ENCODE assay signal across 8 cellular contexts in genomic region chr4:173370130-173370476, GRCh38. TPM values are rescaled to one million over a fixed set of nuclear protein-coding genes. Genes with fewer than 3 reads are reported as not detected.
DNase-seq lines count a peak whose midpoint lies in the region; ATAC-seq and TF ChIP-seq lines count a peak whose summit lies in the region.

No MANE protein-coding gene starts in this region.

- peaks cover 2% of the 10 kb centered on the region for H3K27me3 Mint-ChIP-seq in Caco-2 (ENCODE audit: insufficient read depth, unreplicated experiment)

- H4K20me1 ChIP-seq in HCT116 (ENCODE audit: insufficient read depth), result no peaks in the 10 kb centered on the region; the same call in 1 of the 2 replicates

- H3K9me3 ChIP-seq in Caco-2, result no peaks in the 10 kb centered on the region
- no peaks in the 10 kb centered on the region for H3K9me3 ChIP-seq in HCT116 (ENCODE audit: control insufficient read depth in 1 of 2, insufficient read depth in 1 of 2, low read depth in 1 of 2, low read length in 2 of 2)
- H3K9me3 ChIP-seq in Peyer's patch, result no peaks in the 10 kb centered on the region
- no peaks in the 10 kb centered on the region for H3K9me3 ChIP-seq in adrenal gland (replicated peaks in 1 of 3)
- H3K9me3 ChIP-seq in iPS-18c (ENCODE audit: control insufficient read depth, insufficient read depth, low read length), result no peaks in the 10 kb centered on the region

- H3K4me1 Mint-ChIP-seq in Caco-2 (ENCODE audit: low read depth, unreplicated experiment), result peaks cover 6% of the 10 kb centered on the region

- peak overlapping the region; percentile 57 for H3K4me3 ChIP-seq in Caco-2 (ENCODE audit: low read depth, low read length)
- H3K4me3 ChIP-seq in HCT116 (replicated peaks in 1 of 2; ENCODE audit: low read depth in 1 of 2, low read length in 2 of 2), result peak overlapping the region; percentile 81 to 86
- H3K4me3 ChIP-seq in Peyer's patch, result peak overlapping the region; percentile 79 to 96 (median 89)
- peak overlapping the region; percentile 3 to 92 (median 42) for H3K4me3 ChIP-seq in adrenal gland
- peak overlapping the region; percentile 67 for H3K4me3 ChIP-seq in iPS-18c (ENCODE audit: insufficient read depth, low read depth, low read length)

- RAD21 ChIA-PET in HCT116 (lab: Charles Lee; ENCODE audit: low non-redundant PET in 1 of 2, low total read pairs in 2 of 2, uncharacterized antibody in 2 of 2, unreplicated experiment in 2 of 2), result interaction anchor here (0.9 to 1.4 kb wide), 3 partner anchors 35 to 199 kb away, joined by 3 read pairs; no protein-coding TSS in a partner anchor

- POLR2A ChIA-PET in Caco-2 (lab: Charles Lee), result interaction anchor here (1.0 to 4.0 kb wide), 6 partner anchors 25 to 50 kb away, joined by 3 to 113 read pairs (median 7); partner anchors contain the start of gene HMGB2
- POLR2A ChIA-PET in HCT116 (lab: Charles Lee), result interaction anchor here (0.6 to 3.7 kb wide), 6 partner anchors 10 to 437 kb away, joined by 3 to 54 read pairs (median 4); partner anchors contain the start of gene HMGB2

- TF ChIP-seq POLR2A in HCT116 (IDR thresholded peaks at IDR 0.05; ENCODE audit: borderline replicate concordance, extremely low read depth, insufficient read depth, insufficient read length), result no peak
- no peak for TF ChIP-seq POLR2A in Peyer's patch (IDR thresholded peaks at IDR 0.05)
- no peak for TF ChIP-seq POLR2A in adrenal gland (IDR thresholded peaks at IDR 0.05)

- peaks cover 11% of the 10 kb centered on the region for H3K36me3 Mint-ChIP-seq in Caco-2 (ENCODE audit: insufficient read depth, unreplicated experiment)

- H3K4me3 Mint-ChIP-seq in Caco-2 (ENCODE audit: unreplicated experiment), result peak overlapping the region; percentile 85

- peak overlapping the region; percentile 98 for H3K4me2 ChIP-seq in HCT116 (ENCODE audit: low read length)

- no peaks in the 10 kb centered on the region for H3K9me2 ChIP-seq in HCT116 (ENCODE audit: insufficient read depth)

- TF ChIP-seq RAD21 in HCT116 (IDR thresholded peaks at IDR 0.05; ENCODE audit: low read depth), result no peak

- H3K9me3 Mint-ChIP-seq in Caco-2 (ENCODE audit: unreplicated experiment), result no peaks in the 10 kb centered on the region

- H3K9ac ChIP-seq in HCT116 (ENCODE audit: low read length), result peak overlapping the region; percentile 66

- intact Hi-C loops in Caco-2 (cut with micrococcal nuclease; ENCODE audit: unreplicated experiment), result loop anchor here (1.0 to 2.0 kb wide), 2 partner anchors 36 to 47 kb away; partner anchors contain the start of gene HMGB2
- intact Hi-C loops in HCT116 (cut with micrococcal nuclease), result loop anchor here (2.0 kb wide), 1 partner anchor 35 kb away; the partner anchor contains the start of gene HMGB2
- intact Hi-C loops in adrenal gland (cut with DNase I), result loop anchor here in 1 of 2 donors (5.0 kb wide), 1 partner anchor 38 kb away; the partner anchor contains the start of gene HMGB2

- H3K36me3 ChIP-seq in Caco-2 (ENCODE audit: control insufficient read depth, insufficient read depth, low read length) (no peaks in the 10 kb centered on the region), HCT116 (ENCODE audit: control insufficient read depth in 1 of 2, insufficient read depth in 2 of 2, low read length in 2 of 2) (0 out of 4 replicates have a peak, but pooled peaks cover 0 to 2% of the 10 kb centered on the region in 2 experiments), Peyer's patch (no peaks in the 10 kb centered on the region), adrenal gland (replicated peaks in 1 of 2) (no peaks in the 10 kb centered on the region)

- CTCF ChIA-PET in Caco-2 (lab: Charles Lee) (interaction anchor here (0.6 to 2.0 kb wide), 8 partner anchors 9 to 124 kb away, joined by 3 to 20 read pairs (median 4); partner anchors contain the start of gene HMGB2), HCT116 (lab: Charles Lee) (interaction anchor here (0.7 to 2.0 kb wide), 8 partner anchors 11 to 914 kb away, joined by 3 to 13 read pairs (median 4); partner anchors contain the start of gene CEP44)

- 0 to 1% (median 0%) methylated on average over 11 to 14 of the region's 14 CpGs for WGBS in adrenal gland, 4 donors

- peak overlapping the region; percentile 83 for H3K27ac Mint-ChIP-seq in Caco-2 (ENCODE audit: unreplicated experiment)

- no TSS peak for BruUV-seq in Caco-2 (replicated peaks; lab: Mats Ljungman, UMichigan)
- no TSS peak for BruUV-seq in HCT116 (replicated peaks; lab: Mats Ljungman, UMichigan)

- ATAC-seq in HCT116, result peak; percentile 7

- H3K27me3 ChIP-seq in Caco-2 (replicated peaks; ENCODE audit: control insufficient read depth, insufficient read depth, low read length), result no peaks in the 10 kb centered on the region
- no peaks in the 10 kb centered on the region for H3K27me3 ChIP-seq in HCT116 (ENCODE audit: insufficient read depth, low read length)
- no peaks in the 10 kb centered on the region for H3K27me3 ChIP-seq in Peyer's patch
- H3K27me3 ChIP-seq in adrenal gland, result no peaks in the 10 kb centered on the region

- H3K27ac ChIP-seq in HCT116 (ENCODE audit: low read depth, low read length) (peak overlapping the region; percentile 73), Peyer's patch (peak overlapping the region; percentile 89 to 96 (median 92)), adrenal gland (peak overlapping the region; percentile 88 to 98 (median 92))

- DNase-seq in Caco-2 (no peak), HCT116 (ENCODE audit: low read depth, low spot score) (no peak), Peyer's patch (peak; percentile 66 to 85 (median 69)), adrenal gland (peak; percentile 60 to 85 (median 68)), foreskin melanocyte (no peak), HT-29 (ENCODE audit: low spot score) (no peak)
- DNase-seq in stimulated activated CD4-positive, alpha-beta T cell treated with anti-CD3 and anti-CD28 coated beads, Interleukin-4, amount 100 ng/mL, for 1 hour, result peak; percentile 60

- H3K4me1 ChIP-seq in Caco-2 (0 out of 2 replicates have a peak, but pooled peaks cover 3% of the 10 kb centered on the region), HCT116 (ENCODE audit: control insufficient read depth in 1 of 2, insufficient read depth in 2 of 2, low read length in 2 of 2) (peaks cover 0 to 21% of the 10 kb centered on the region in 2 experiments; a peak in 3 of 4 replicates), Peyer's patch (peaks cover 0 to 20% (median 0%) of the 10 kb centered on the region in 4 donors), adrenal gland (replicated peaks in 1 of 2) (peaks cover 0 to 22% of the 10 kb centered on the region in 2 donors)

- peak overlapping the region; percentile 98 for H2AFZ ChIP-seq in HCT116 (ENCODE audit: low read depth, low read length, poor library complexity, severe bottlenecking)

- no peak for TF ChIP-seq CTCF in Caco-2 (IDR thresholded peaks at IDR 0.05; ENCODE audit: insufficient read depth in 1 of 2, low read depth in 1 of 2, low read length in 1 of 2, severe bottlenecking in 1 of 2, unreplicated experiment in 1 of 2)
- TF ChIP-seq CTCF in HCT116 (IDR thresholded peaks at IDR 0.05 in 2 of 3, conservative IDR thresholded peaks at IDR 0.05 in 1 of 3; ENCODE audit: borderline replicate concordance in 1 of 3, insufficient read depth in 1 of 3, low read depth in 2 of 3, low read length in 2 of 3), result no peak
- no peak for TF ChIP-seq CTCF in Peyer's patch (IDR thresholded peaks at IDR 0.05)
- no peak for TF ChIP-seq CTCF in adrenal gland (IDR thresholded peaks at IDR 0.05)

- no peaks in the 10 kb centered on the region for H3K79me2 ChIP-seq in HCT116 (ENCODE audit: insufficient read depth, low read length)

TF ChIP-seq in HCT116, 20 proteins besides CTCF, POLR2A, EP300 and RAD21:
- TF ChIP-seq ZBTB33 (IDR thresholded peaks at IDR 0.05; ENCODE audit: extremely low read depth, insufficient replicate concordance, low read length), result no peak
- no peak for TF ChIP-seq ATF3 (IDR thresholded peaks at IDR 0.05)
- TF ChIP-seq ZFX (IDR thresholded peaks at IDR 0.05), result no peak
- no peak for TF ChIP-seq CEBPB (IDR thresholded peaks at IDR 0.05; ENCODE audit: low read depth)
- TF ChIP-seq EGR1 (IDR thresholded peaks at IDR 0.05; ENCODE audit: low read depth), result no peak
- no peak for TF ChIP-seq EZH2 (IDR thresholded peaks at IDR 0.05)

RNA-seq across cellular contexts. Expression of gene SAP30, which starts 0.7 kb away (rescaled TPM):
- total RNA-seq in Caco-2 (2022) (9.4 and 9.8 TPM in 2 replicates), HCT116 (2021; ENCODE audit: unreplicated experiment) (12.0 TPM), Peyer's patch (10 to 100 TPM in 3 of 4 donors, 1 to 10 TPM in 1; 8.1 to 18.4 (median 16.0) TPM), adrenal gland (10 to 100 TPM; 10.3 to 39.1 (median 16.7) TPM)
- polyA plus RNA-seq in HCT116 (2012), result 13.5 and 14.3 TPM in 2 replicates
- 10 to 100 TPM in 1 of 3 donors, 1 to 10 TPM in 2; 4.4 to 13.9 (median 4.7) TPM for polyA plus RNA-seq in adrenal gland
- 17.7 and 21.7 TPM in 2 replicates for total RNA-seq in HT-29 (2014; rRNA removed; shearing (Covaris generic))

RNA-seq across cellular contexts. Expression of gene SCRG1, which starts 28.8 kb away (rescaled TPM):
- not detected in 2 replicates for total RNA-seq in Caco-2 (2022)
- total RNA-seq in HCT116 (2021; ENCODE audit: unreplicated experiment), result not detected
- polyA plus RNA-seq in HCT116 (2012), result 0.01 TPM in 1 of 2 replicates, not detected in the other
- not detected for total RNA-seq in Peyer's patch
- under 1 TPM in 6 of 8 donors, not detected in 2; 0.14 to 0.76 (median 0.19) TPM for total RNA-seq in adrenal gland
- 1 to 10 TPM in 1 of 3 donors, under 1 TPM in 2; 0.40 to 1.9 (median 0.54) TPM for polyA plus RNA-seq in adrenal gland
- not detected in 2 replicates for total RNA-seq in HT-29 (2014; rRNA removed; shearing (Covaris generic))

RNA-seq across cellular contexts. Expression of gene HMGB2, which starts 35.9 kb away (rescaled TPM):
- total RNA-seq in Caco-2 (2022) (272 and 326 TPM in 2 replicates), HCT116 (2021; ENCODE audit: unreplicated experiment) (388 TPM), Peyer's patch (100 to 1,000 TPM in 1 of 4 donors, 10 to 100 TPM in 3; 30.4 to 112 (median 34.6) TPM), adrenal gland (10 to 100 TPM in 7 of 8 donors, 1 to 10 TPM in 1; 7.5 to 25.3 (median 21.8) TPM)
- 314 and 411 TPM in 2 replicates for polyA plus RNA-seq in HCT116 (2012)
- polyA plus RNA-seq in adrenal gland, result 10 to 100 TPM; 38.6 to 46.1 (median 42.8) TPM
- total RNA-seq in HT-29 (2014; rRNA removed; shearing (Covaris generic)), result 113 and 133 TPM in 2 replicates

Comparison
In these comparisons a context has a peak if more than half of its experiments do, and no peak if none do; other contexts are left out.
1. DNase-seq: peak in Peyer's patch (3 of 3), adrenal gland (7 of 7) and stimulated activated CD4-positive, alpha-beta T cell treated with anti-CD3 and anti-CD28 coated beads, Interleukin-4, amount 100 ng/mL, for 1 hour (single experiment); none in Caco-2 (0 of 2), HCT116 (single experiment), foreskin melanocyte (single experiment) and HT-29 (single experiment).
2. Peak in every context shown above with its lines, with median percentiles within 50 percentile points of each other: H3K4me3 ChIP-seq and H3K27ac ChIP-seq.